Comparison of ENCODE assay signal across 14 cellular contexts in the genomic region with DNA sequence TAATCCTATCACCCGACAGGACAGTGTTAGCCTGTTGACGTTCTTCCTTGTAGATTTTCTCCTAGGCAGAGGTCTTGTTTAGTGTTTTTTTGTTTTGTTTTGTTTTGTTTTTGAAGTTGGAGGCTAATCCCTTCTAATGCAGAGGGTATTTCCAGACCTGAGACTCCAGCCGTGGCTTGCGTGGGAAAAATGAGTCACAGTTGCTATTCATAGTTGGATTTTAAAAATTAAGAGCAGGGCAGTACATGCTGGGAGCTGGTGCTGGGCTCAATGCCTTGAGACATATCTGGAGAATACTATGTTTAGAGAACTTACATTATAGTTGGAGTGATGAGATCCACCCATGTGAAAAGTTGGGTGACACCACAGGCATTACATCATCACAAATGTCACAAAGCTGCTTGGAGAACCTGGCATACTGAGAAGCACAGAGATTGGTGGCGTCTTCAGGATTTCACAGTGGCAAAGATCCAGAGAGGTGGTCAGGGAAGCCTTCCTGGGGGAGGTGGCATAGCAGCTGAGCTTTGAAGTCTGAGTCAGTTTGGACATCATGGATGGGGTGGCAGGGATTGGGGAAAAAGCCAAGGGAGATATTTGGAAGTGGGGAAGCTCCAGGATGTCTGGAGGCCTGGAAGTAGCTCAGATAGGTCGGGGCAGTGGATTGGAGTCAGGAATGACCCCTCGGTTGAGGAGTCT.
DNase-seq lines count a peak whose midpoint lies in the region; ATAC-seq, FAIRE-seq and TF ChIP-seq lines count a peak whose summit lies in the region.
"Had no signal": no experiment of that assay in that cellular context is flagged by ENCODE, and none has a peak within 500 bp of the region (broad histone marks: within the 10 kb centered on the region; RNA-seq: fewer than 3 reads in every experiment).

No MANE protein-coding gene starts in this region.

- POLR2A ChIA-PET in HEK293T (lab: Yijun Ruan, JAX) = no interaction called here

- ATAC-seq in left lung = peak; percentile 18
- ATAC-seq in HG02884 (IDR thresholded peaks at IDR 0.05; ENCODE audit: unreplicated experiment) = no peak

- CTCF ChIA-PET in HEK293T (lab: Yijun Ruan, JAX) = no interaction called here

- H3K9me3 ChIP-seq in SJSA1 (replicated peaks) (no peaks in the 10 kb centered on the region), left lung (no peaks in the 10 kb centered on the region)

- H3K4me3 ChIP-seq in AG10803 (ENCODE audit: low read length) (no peak overlapping the region), SJSA1 (no peak overlapping the region), left lung (no peak overlapping the region)

- H3K27me3 ChIP-seq in SJSA1 (replicated peaks) = no peaks in the 10 kb centered on the region
- no peaks in the 10 kb centered on the region for H3K27me3 ChIP-seq in left lung

- H3K36me3 ChIP-seq in SJSA1 (no peaks in the 10 kb centered on the region), left lung (no peaks in the 10 kb centered on the region)

- H3K27ac ChIP-seq in SJSA1 = peak overlapping the region; percentile 57
- H3K27ac ChIP-seq in left lung = no peak overlapping the region
- H3K27ac ChIP-seq: epithelial cell of prostate had no signal

- FAIRE-seq in endometrium (lab: Jason Lieb, UNC) = peak; percentile 65
- FAIRE-seq: GM12891 had no signal

- intact Hi-C loops in left lung (cut with DNase I) = no loop called here

- TF ChIP-seq CTCF in AG10803 (conservative IDR thresholded peaks at IDR 0.05; ENCODE audit: low read length) (no peak), left lung (IDR thresholded peaks at IDR 0.05) (no peak)

- H3K4me1 ChIP-seq in SJSA1 (replicated peaks) (peaks cover 65% of the 10 kb centered on the region), left lung (peaks cover 3 to 6% of the 10 kb centered on the region in 2 donors)

- DNase-seq in AG10803 (ENCODE audit: low read depth) (peak; percentile 10), SJSA1 (ENCODE audit: low read depth in 1 of 2, low spot score in 2 of 2) (peak; percentile 73 to 92), left lung (no peak), SKM-1 treated with dmso at 0.1 percent for 144 hours (lab: John Stamatoyannopoulos, UW; ENCODE audit: unreplicated experiment) (no peak), HEK293T (ENCODE audit: extremely low spot score) (no peak), HUDEP-2 (lab: John Stamatoyannopoulos, UW; ENCODE audit: unreplicated experiment in 76 of 76) (no peak)
- DNase-seq: DMS79 treated with DMSO at 0.1 percent for 48 hours, KBM-7, midbrain, NCI-H69 had no signal

TF ChIP-seq in HEK293T, 16 proteins besides CTCF, POLR2A, EP300 and RAD21:
- no peak for TF ChIP-seq HDGF (IDR thresholded peaks at IDR 0.05; ENCODE audit: borderline replicate concordance)
- TF ChIP-seq LEF1 (IDR thresholded peaks at IDR 0.05; ENCODE audit: borderline replicate concordance) = no peak
- no peak for TF ChIP-seq FOXA1 (IDR thresholded peaks at IDR 0.05)

Comparison
In these comparisons a context has a peak if more than half of its experiments do, and no peak if none do; other contexts are left out.
1. DNase-seq: peak in AG10803 (single experiment) and SJSA1 (2 of 2); none in left lung (0 of 2), SKM-1 treated with dmso at 0.1 percent for 144 hours (single experiment), HEK293T (single experiment) and HUDEP-2 (0 of 76).